ENCODE assay signal across 17 cellular contexts in the genomic region with DNA sequence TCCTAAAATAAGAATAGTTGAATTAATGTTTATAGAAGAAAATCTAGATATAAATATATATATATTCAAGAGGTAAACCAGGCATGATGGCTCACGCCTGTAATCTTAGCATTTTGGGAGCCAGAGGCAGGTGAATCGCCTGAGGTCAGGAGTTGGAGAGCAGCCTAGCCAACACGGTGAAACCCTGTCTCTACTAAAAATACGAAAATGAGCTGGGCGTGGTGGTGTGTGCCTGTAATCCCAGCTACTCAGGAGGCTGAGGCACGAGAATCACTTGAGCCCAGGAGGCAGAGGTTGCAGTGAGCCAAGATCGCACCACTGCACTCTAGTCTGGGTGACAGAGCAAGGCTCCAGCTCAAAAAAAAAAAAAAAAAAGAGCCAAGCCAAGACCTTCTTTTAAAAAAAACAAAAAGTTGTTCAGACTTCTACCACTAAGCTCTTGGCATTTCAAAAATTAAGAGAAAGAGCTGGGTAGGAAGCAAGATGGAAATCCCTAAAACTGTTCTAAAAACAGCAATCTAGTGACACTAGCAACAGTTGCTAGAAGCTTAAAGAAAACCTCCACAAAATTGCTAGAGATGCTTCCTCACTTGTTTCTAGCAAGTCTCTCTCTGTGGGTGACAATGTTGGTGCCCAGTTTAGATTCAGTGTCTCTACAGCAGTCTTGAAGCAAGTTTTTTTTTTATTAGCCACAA.
DNase-seq lines count a peak whose midpoint lies in the region; ATAC-seq, FAIRE-seq and TF ChIP-seq lines count a peak whose summit lies in the region.
"Had no signal": no experiment of that assay in that cellular context is flagged by ENCODE, and none has a peak within 500 bp of the region (broad histone marks: within the 10 kb centered on the region; RNA-seq: fewer than 3 reads in every experiment).

No MANE protein-coding gene starts in this region.

- H3K4me3 Mint-ChIP-seq in CD4-positive, CD25-positive, alpha-beta regulatory T cell = peak overlapping the region; percentile 62 to 90 (median 84)
- H3K4me3 Mint-ChIP-seq in T-helper 2 cell treated with Interferon-gamma antibody and Interleukin-4, amounts not matched to agents 5 μg/mL and 100 μg/mL, for 36 hours = peak overlapping the region; percentile 83

- intact Hi-C loops in mucosa of descending colon (cut with DNase I, micrococcal nuclease) = no loop called here
- intact Hi-C loops in left ventricle myocardium inferior (cut with micrococcal nuclease) = no loop called here

- peaks cover 0 to 1% (median 0%) of the 10 kb centered on the region in 7 donors for H3K9me3 Mint-ChIP-seq in CD4-positive, CD25-positive, alpha-beta regulatory T cell
- no peaks in the 10 kb centered on the region for H3K9me3 Mint-ChIP-seq in T-helper 2 cell treated with Interferon-gamma antibody and Interleukin-4, amounts not matched to agents 5 μg/mL and 100 μg/mL, for 36 hours

- DNase-seq in CD4-positive, CD25-positive, alpha-beta regulatory T cell = peak in 2 of 3 donors; percentile 39 to 62
- no peak for DNase-seq in GM18507 (ENCODE audit: extremely low spot score, insufficient read length, low read depth)
- no peak for DNase-seq in T-helper 2 cell treated with Interferon-gamma antibody and Interleukin-4, amounts not matched to agents 5 μg/mL and 100 μg/mL, for 36 hours (ENCODE audit: low spot score)
- no peak for DNase-seq in mucosa of descending colon
- no peak for DNase-seq in NCI-H187 treated with DMSO at 0.1 percent for 48 hours (lab: John Stamatoyannopoulos, UW)
- DNase-seq in AML-193 (lab: John Stamatoyannopoulos, UW) = no peak
- DNase-seq in left ventricle myocardium inferior = no peak
- DNase-seq: COR-L47; foreskin fibroblast; islet precursor cell; NCI-H1436; posterior cingulate gyrus; stimulated activated CD4-positive, alpha-beta T cell treated with anti-CD3 and anti-CD28 coated beads, Interleukin-4, amount 100 ng/mL, for 4 hours; T-helper 9 cell; tibial artery had no signal

- no peaks in the 10 kb centered on the region for H3K27me3 ChIP-seq in CD4-positive, CD25-positive, alpha-beta regulatory T cell (ENCODE audit: control insufficient read depth, insufficient read depth, low read length)
- no peaks in the 10 kb centered on the region for H3K27me3 ChIP-seq in left ventricle myocardium inferior (ENCODE audit: low read depth)
- H3K27me3 ChIP-seq: tibial artery had no signal

- peaks cover 89% of the 10 kb centered on the region for H3K4me1 ChIP-seq in CD4-positive, CD25-positive, alpha-beta regulatory T cell (ENCODE audit: control insufficient read depth, insufficient read depth, low read length, poor library complexity, severe bottlenecking)
- H3K4me1 ChIP-seq in mucosa of descending colon (ENCODE audit: low read depth) (no peaks in the 10 kb centered on the region), left ventricle myocardium inferior (no peaks in the 10 kb centered on the region)

- H3K4me1 Mint-ChIP-seq in CD4-positive, CD25-positive, alpha-beta regulatory T cell = peaks cover 39 to 90% (median 70%) of the 10 kb centered on the region in 4 donors
- H3K4me1 Mint-ChIP-seq in T-helper 2 cell treated with Interferon-gamma antibody and Interleukin-4, amounts not matched to agents 5 μg/mL and 100 μg/mL, for 36 hours (ENCODE audit: low read depth) = peaks cover 75% of the 10 kb centered on the region

- H3K4me3 ChIP-seq in CD4-positive, CD25-positive, alpha-beta regulatory T cell (ENCODE audit: low read depth, low read length) = peak overlapping the region; percentile 90
- H3K4me3 ChIP-seq in mucosa of descending colon (no peak overlapping the region), left ventricle myocardium inferior (no peak overlapping the region)
- H3K4me3 ChIP-seq: tibial artery had no signal

- H3K27ac Mint-ChIP-seq in CD4-positive, CD25-positive, alpha-beta regulatory T cell = peak overlapping the region; percentile 93 to 96 (median 94)
- H3K27ac Mint-ChIP-seq in T-helper 2 cell treated with Interferon-gamma antibody and Interleukin-4, amounts not matched to agents 5 μg/mL and 100 μg/mL, for 36 hours = peak overlapping the region; percentile 80

- H3K27ac ChIP-seq in CD4-positive, CD25-positive, alpha-beta regulatory T cell (ENCODE audit: insufficient read depth, low read length, poor library complexity, severe bottlenecking) = peak overlapping the region; percentile 83
- no peak overlapping the region for H3K27ac ChIP-seq in left ventricle myocardium inferior (replicated peaks)
- H3K27ac ChIP-seq: tibial artery had no signal

- H3K36me3 ChIP-seq in CD4-positive, CD25-positive, alpha-beta regulatory T cell (ENCODE audit: control insufficient read depth, insufficient read depth, low read length) = no peaks in the 10 kb centered on the region
- H3K36me3 ChIP-seq in mucosa of descending colon (ENCODE audit: low read depth) (no peaks in the 10 kb centered on the region), left ventricle myocardium inferior (no peaks in the 10 kb centered on the region)
- H3K36me3 ChIP-seq: tibial artery had no signal

- peaks cover 7% of the 10 kb centered on the region for H3K36me3 Mint-ChIP-seq in CD4-positive, CD25-positive, alpha-beta regulatory T cell
- peaks cover 31% of the 10 kb centered on the region for H3K36me3 Mint-ChIP-seq in T-helper 2 cell treated with Interferon-gamma antibody and Interleukin-4, amounts not matched to agents 5 μg/mL and 100 μg/mL, for 36 hours (ENCODE audit: low read depth)

- no peaks in the 10 kb centered on the region for H3K9me3 ChIP-seq in CD4-positive, CD25-positive, alpha-beta regulatory T cell (ENCODE audit: control insufficient read depth in 2 of 2, low read length in 2 of 2)
- H3K9me3 ChIP-seq in mucosa of descending colon (no peaks in the 10 kb centered on the region), left ventricle myocardium inferior (replicated peaks) (no peaks in the 10 kb centered on the region)
- H3K9me3 ChIP-seq: tibial artery had no signal

- peak; percentile 19 to 20 for ATAC-seq in CD4-positive, CD25-positive, alpha-beta regulatory T cell (ENCODE audit: low read depth in 2 of 2)
- ATAC-seq in mucosa of descending colon = peak; percentile 37
- no peak for ATAC-seq in HG03095 (IDR thresholded peaks at IDR 0.05; ENCODE audit: unreplicated experiment)

- no peaks in the 10 kb centered on the region for H3K27me3 Mint-ChIP-seq in CD4-positive, CD25-positive, alpha-beta regulatory T cell
- no peaks in the 10 kb centered on the region for H3K27me3 Mint-ChIP-seq in T-helper 2 cell treated with Interferon-gamma antibody and Interleukin-4, amounts not matched to agents 5 μg/mL and 100 μg/mL, for 36 hours (ENCODE audit: low read depth)

- peak; percentile 85 for FAIRE-seq in GM18507 (lab: Jason Lieb, UNC)
- FAIRE-seq: colon had no signal

- no peak for TF ChIP-seq CTCF in mucosa of descending colon (IDR thresholded peaks at IDR 0.05)
- no peak for TF ChIP-seq CTCF in left ventricle myocardium inferior (IDR thresholded peaks at IDR 0.05; ENCODE audit: borderline replicate concordance)

Comparison
In these comparisons a context has a peak if more than half of its experiments do, and no peak if none do; other contexts are left out.
1. DNase-seq: peak in CD4-positive, CD25-positive, alpha-beta regulatory T cell (2 of 3); none in GM18507 (single experiment), T-helper 2 cell treated with Interferon-gamma antibody and Interleukin-4, amounts not matched to agents 5 μg/mL and 100 μg/mL, for 36 hours (single experiment), mucosa of descending colon (0 of 3), NCI-H187 treated with DMSO at 0.1 percent for 48 hours (single experiment), AML-193 (0 of 2) and left ventricle myocardium inferior (single experiment).